ENCODE assay signal across 10 cellular contexts in genomic region chr10:95445223-95445836, GRCh38.
DNase-seq lines count a peak whose midpoint lies in the region; ATAC-seq, FAIRE-seq and TF ChIP-seq lines count a peak whose summit lies in the region.
"Had no signal": no experiment of that assay in that cellular context is flagged by ENCODE, and none has a peak within 500 bp of the region (broad histone marks: within the 10 kb centered on the region; RNA-seq: fewer than 3 reads in every experiment).

No MANE protein-coding gene starts in this region.

- ATAC-seq in A549: peak; percentile 94
- peak; percentile 97 for ATAC-seq in PC-3
- no peak for ATAC-seq in stimulated activated naive B cell treated with anti-CD40 and anti-IgM and Interleukin-4, amounts not matched to agents 10 μg/mL and 1 μg/mL and 100 μg/mL, for 72 hours (replicated peaks)
- no peak for ATAC-seq in GM19395 (IDR thresholded peaks at IDR 0.05; ENCODE audit: unreplicated experiment)

- DNase-seq in A549 (ENCODE audit: low read depth in 1 of 2, low spot score in 1 of 2): peak; percentile 42 to 52
- peak; percentile 85 for DNase-seq in PC-3
- peak; percentile 79 for DNase-seq in fibroblast of mammary gland (ENCODE audit: low read depth)
- no peak for DNase-seq in NCI-H1092 (lab: John Stamatoyannopoulos, UW)
- no peak for DNase-seq in stimulated activated naive B cell treated with anti-CD40 and anti-IgM and Interleukin-4, amounts not matched to agents 10 μg/mL and 1 μg/mL and 100 μg/mL, for 72 hours
- DNase-seq in cerebellum (ENCODE audit: low spot score): no peak

- H3K9ac ChIP-seq in PC-3 (ENCODE audit: low read length): no peak overlapping the region

- H3K27ac Mint-ChIP-seq in stimulated activated naive B cell treated with anti-CD40 and anti-IgM and Interleukin-4, amounts not matched to agents 10 μg/mL and 1 μg/mL and 100 μg/mL, for 72 hours: no peak overlapping the region
- H3K27ac Mint-ChIP-seq: stimulated activated naive CD8-positive, alpha-beta T cell treated with anti-CD3 and anti-CD28 coated beads, Interleukin-15, Interleukin-2, amounts not matched to agents 100 ng/mL and 50 ng/mL, for 24 hours had no signal

- no peak for TF ChIP-seq POLR2A in A549 (IDR thresholded peaks at IDR 0.05; ENCODE audit: low read length)

- peak overlapping the region; percentile 75 for H3K4me2 ChIP-seq in A549
- H3K4me2 ChIP-seq in PC-3 (ENCODE audit: low read length): peak overlapping the region; percentile 67

- H3K9me3 Mint-ChIP-seq in stimulated activated naive B cell treated with anti-CD40 and anti-IgM and Interleukin-4, amounts not matched to agents 10 μg/mL and 1 μg/mL and 100 μg/mL, for 72 hours: no peaks in the 10 kb centered on the region
- H3K9me3 Mint-ChIP-seq: stimulated activated naive CD8-positive, alpha-beta T cell treated with anti-CD3 and anti-CD28 coated beads, Interleukin-15, Interleukin-2, amounts not matched to agents 100 ng/mL and 50 ng/mL, for 24 hours had no signal

- H3K36me3 ChIP-seq in PC-3 (ENCODE audit: low read depth, low read length): no peaks in the 10 kb centered on the region
- H3K36me3 ChIP-seq in muscle layer of duodenum (ENCODE audit: control insufficient read depth in 1 of 2, insufficient read depth in 2 of 2, low read length in 2 of 2): no peaks in the 10 kb centered on the region

- peak overlapping the region; percentile 41; the same call in 1 of the 2 replicates for H2AFZ ChIP-seq in PC-3 (ENCODE audit: low read length)

- no peaks in the 10 kb centered on the region for H3F3A ChIP-seq in PC-3 (ENCODE audit: low read length, unreplicated experiment)

- TF ChIP-seq CTCF in A549 (IDR thresholded peaks at IDR 0.05) (no peak), PC-3 (conservative IDR thresholded peaks at IDR 0.05; ENCODE audit: low read depth, low read length) (no peak), fibroblast of mammary gland (conservative IDR thresholded peaks at IDR 0.05; ENCODE audit: control insufficient read depth, insufficient read depth, low read depth, low read length) (no peak)

- H3K4me1 Mint-ChIP-seq in stimulated activated naive B cell treated with anti-CD40 and anti-IgM and Interleukin-4, amounts not matched to agents 10 μg/mL and 1 μg/mL and 100 μg/mL, for 72 hours: peaks cover 0 to 2% of the 10 kb centered on the region in 2 donors

- 10% methylated on average over 6 of the region's 6 CpGs for WGBS in A549 (ENCODE audit: missing lambda C conversion rate)

- H4K20me1 ChIP-seq in PC-3 (ENCODE audit: low read length): no peaks in the 10 kb centered on the region

- H3K27ac ChIP-seq in A549 (peak overlapping the region; percentile 42 to 43; a peak in 4 of 6 replicates), PC-3 (ENCODE audit: low read length) (peak overlapping the region; percentile 31), muscle layer of duodenum (ENCODE audit: low read length) (peak overlapping the region; percentile 90)
- H3K27ac ChIP-seq: C4-2B had no signal

- POLR2A ChIA-PET in A549 (lab: Yijun Ruan, JAX): no interaction called here
- POLR2A ChIA-PET in PC-3 (lab: Charles Lee; ENCODE audit: unreplicated experiment): interaction anchor here (0.6 kb wide), 1 partner anchor 32 kb away, joined by 3 read pairs; no protein-coding TSS in a partner anchor

- CTCF ChIA-PET in A549 (lab: Yijun Ruan, JAX): interaction anchor here (0.8 to 10.9 kb wide), 25 partner anchors 10 to 176 kb away, joined by 3 to 201 read pairs (median 6); no protein-coding TSS in a partner anchor
- CTCF ChIA-PET in PC-3 (lab: Charles Lee): interaction anchor here (1.0 kb wide), 1 partner anchor 70 kb away, joined by 3 read pairs; no protein-coding TSS in a partner anchor

- peaks cover 9% of the 10 kb centered on the region in 2 donors for H3K27me3 Mint-ChIP-seq in stimulated activated naive B cell treated with anti-CD40 and anti-IgM and Interleukin-4, amounts not matched to agents 10 μg/mL and 1 μg/mL and 100 μg/mL, for 72 hours

- H3K4me1 ChIP-seq in A549: peaks cover 17% of the 10 kb centered on the region
- H3K4me1 ChIP-seq in PC-3 (ENCODE audit: insufficient read depth, low read length): peaks cover 16% of the 10 kb centered on the region
- peaks cover 23 to 52% of the 10 kb centered on the region in 2 donors for H3K4me1 ChIP-seq in muscle layer of duodenum (ENCODE audit: control insufficient read depth in 1 of 2, insufficient read depth in 2 of 2, low read length in 2 of 2)

- intact Hi-C loops in PC-3 (cut with micrococcal nuclease): loop anchor here (1.0 to 2.0 kb wide), 2 partner anchors 15 to 156 kb away; no protein-coding TSS in a partner anchor

- FAIRE-seq in A549 (lab: Jason Lieb, UNC): no peak

- H3K9me2 ChIP-seq in PC-3 (replicated peaks; ENCODE audit: low read length): no peaks in the 10 kb centered on the region

- no peaks in the 10 kb centered on the region for H3K79me2 ChIP-seq in PC-3 (ENCODE audit: low read length)

- no TSS peak for BruUV-seq in PC-3 (replicated peaks; lab: Mats Ljungman, UMichigan)

- no peaks in the 10 kb centered on the region for H3K27me3 ChIP-seq in PC-3 (ENCODE audit: low read length)
- H3K27me3 ChIP-seq in muscle layer of duodenum (ENCODE audit: low read depth, low read length): no peaks in the 10 kb centered on the region

- no peak for TF ChIP-seq EP300 in A549 (IDR thresholded peaks at IDR 0.05)

- TF ChIP-seq RAD21 in A549 (conservative IDR thresholded peaks at IDR 0.05 in 1 of 2, IDR thresholded peaks at IDR 0.05 in 1 of 2): no peak

- H3K4me3 ChIP-seq in A549: no peak overlapping the region
- no peak overlapping the region for H3K4me3 ChIP-seq in PC-3 (ENCODE audit: low read length)
- no peak overlapping the region for H3K4me3 ChIP-seq in fibroblast of mammary gland (ENCODE audit: control insufficient read depth, low read depth, low read length)
- peak overlapping the region in 1 of 2 donors; percentile 17 for H3K4me3 ChIP-seq in muscle layer of duodenum (ENCODE audit: low read depth in 1 of 2, low read length in 2 of 2)

- no peaks in the 10 kb centered on the region for H3K9me3 ChIP-seq in A549
- H3K9me3 ChIP-seq in PC-3 (ENCODE audit: low read length): no peaks in the 10 kb centered on the region
- no peaks in the 10 kb centered on the region for H3K9me3 ChIP-seq in muscle layer of duodenum (ENCODE audit: control insufficient read depth in 1 of 2, low read length in 2 of 2)

- no peak overlapping the region for H3K4me3 Mint-ChIP-seq in stimulated activated naive B cell treated with anti-CD40 and anti-IgM and Interleukin-4, amounts not matched to agents 10 μg/mL and 1 μg/mL and 100 μg/mL, for 72 hours
- H3K4me3 Mint-ChIP-seq: stimulated activated naive CD8-positive, alpha-beta T cell treated with anti-CD3 and anti-CD28 coated beads, Interleukin-15, Interleukin-2, amounts not matched to agents 100 ng/mL and 50 ng/mL, for 24 hours had no signal

- H3K36me3 Mint-ChIP-seq in stimulated activated naive B cell treated with anti-CD40 and anti-IgM and Interleukin-4, amounts not matched to agents 10 μg/mL and 1 μg/mL and 100 μg/mL, for 72 hours: no peaks in the 10 kb centered on the region

TF ChIP-seq in A549, 52 proteins besides CTCF, POLR2A, EP300 and RAD21:
- no peak for TF ChIP-seq EHF (CRISPR knock-in tag; IDR thresholded peaks at IDR 0.05)
- TF ChIP-seq, protein P1, sequence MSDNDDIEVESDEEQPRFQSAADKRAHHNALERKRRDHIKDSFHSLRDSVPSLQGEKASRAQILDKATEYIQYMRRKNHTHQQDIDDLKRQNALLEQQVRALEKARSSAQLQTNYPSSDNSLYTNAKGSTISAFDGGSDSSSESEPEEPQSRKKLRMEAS (IDR thresholded peaks at IDR 0.05): 0 out of 2 replicates have a peak, but pooled peaks have one; percentile 1
- no peak for TF ChIP-seq CEBPB (IDR thresholded peaks at IDR 0.05)
TF ChIP-seq in A549: peak in this region for 1.

Comparison
In these comparisons a context has a peak if more than half of its experiments do, and no peak if none do; other contexts are left out.
1. ATAC-seq: peak in A549 (2 of 2) and PC-3 (single experiment); none in stimulated activated naive B cell treated with anti-CD40 and anti-IgM and Interleukin-4, amounts not matched to agents 10 μg/mL and 1 μg/mL and 100 μg/mL, for 72 hours (0 of 2) and GM19395 (single experiment).
2. DNase-seq: peak in A549 (2 of 2), PC-3 (single experiment) and fibroblast of mammary gland (single experiment); none in NCI-H1092 (single experiment), stimulated activated naive B cell treated with anti-CD40 and anti-IgM and Interleukin-4, amounts not matched to agents 10 μg/mL and 1 μg/mL and 100 μg/mL, for 72 hours (single experiment) and cerebellum (single experiment).
3. H3K27ac ChIP-seq: peak in every context shown above with its lines; median percentile 90 in muscle layer of duodenum; 42 in A549; 31 in PC-3.